Comparison of ENCODE assay signal across 25 cellular contexts in genomic region chr3:144462337-144462736, GRCh38.
"Had no signal": no experiment of that assay in that cellular context is flagged by ENCODE, and none has a peak within 500 bp of the region (broad histone marks: within the 10 kb centered on the region; RNA-seq: fewer than 3 reads in every experiment).

No MANE protein-coding gene starts in this region.

- ATAC-seq: left ventricle myocardium superior; lower lobe of right lung; naive thymus-derived CD8-positive, alpha-beta T cell; right cardiac atrium; stimulated activated memory B cell treated with anti-CD40 and anti-IgM and Interleukin-4, amounts not matched to agents 10 μg/mL and 1 μg/mL and 100 μg/mL, for 72 hours; stimulated activated naive CD8-positive, alpha-beta T cell treated with anti-CD3 and anti-CD28 coated beads, Interleukin-15, Interleukin-2, amounts not matched to agents 100 U/mL and 50 U/mL, for 24 hours; upper lobe of right lung had no signal

- H3K27ac ChIP-seq: colonic mucosa, esophagus squamous epithelium, lower lobe of right lung, prostate gland, sigmoid colon, spleen, testis, tibial artery, upper lobe of right lung, uterus had no signal

- FAIRE-seq: endothelial cell of umbilical vein had no signal

- DNase-seq: colonic mucosa; effector memory CD4-positive, alpha-beta T cell; erythroblast; esophagus squamous epithelium; hypothalamus; immature natural killer cell; islet precursor cell; left ventricle myocardium superior; lower lobe of right lung; naive thymus-derived CD8-positive, alpha-beta T cell; nephron progenitor cell; nucleus accumbens; right cardiac atrium; sigmoid colon; spleen; stimulated activated CD4-positive, alpha-beta T cell treated with anti-CD3 and anti-CD28 coated beads, Interleukin-4, amount 100 ng/mL, for 4 hours; stimulated activated naive CD8-positive, alpha-beta T cell treated with anti-CD3 and anti-CD28 coated beads, Interleukin-15, Interleukin-2, amounts not matched to agents 100 U/mL and 50 U/mL, for 24 hours; substantia nigra; testis; tibial artery; upper lobe of right lung; uterus had no signal

- H3K4me3 ChIP-seq: colonic mucosa, esophagus squamous epithelium, lower lobe of right lung, prostate gland, sigmoid colon, spleen, testis, tibial artery, upper lobe of right lung, uterus had no signal

- H3K4me1 ChIP-seq: colonic mucosa, esophagus squamous epithelium, lower lobe of right lung, prostate gland, sigmoid colon, spleen, testis, tibial artery, upper lobe of right lung, uterus had no signal

- H3K36me3 ChIP-seq: colonic mucosa, esophagus squamous epithelium, lower lobe of right lung, prostate gland, sigmoid colon, spleen, tibial artery, upper lobe of right lung, uterus had no signal

- H3K9me3 ChIP-seq: colonic mucosa, esophagus squamous epithelium, lower lobe of right lung, prostate gland, sigmoid colon, spleen, testis, tibial artery, upper lobe of right lung, uterus had no signal

- H3K27me3 ChIP-seq: colonic mucosa, esophagus squamous epithelium, sigmoid colon, spleen, testis, tibial artery, upper lobe of right lung, uterus had no signal
